In genomic region chr5:179311581-179311980, GRCh38 we compare ENCODE assay signal across 25 cellular contexts. TPM values are rescaled to one million over a fixed set of nuclear protein-coding genes. Genes with fewer than 3 reads are reported as not detected.
"Had no signal": no experiment of that assay in that cellular context is flagged by ENCODE, and none has a peak within 500 bp of the region (broad histone marks: within the 10 kb centered on the region; RNA-seq: fewer than 3 reads in every experiment).

No MANE protein-coding gene starts in this region.

- H3K4me3 Mint-ChIP-seq: activated B cell treated with CpG ODN at 0.5 μM for 24 hours; activated CD4-positive, alpha-beta T cell treated with anti-CD3 and anti-CD28 coated beads for 36 hours; activated naive CD8-positive, alpha-beta T cell treated with anti-CD3 and anti-CD28 coated beads for 36 hours; activated T-helper 1 cell treated with anti-CD3 and anti-CD28 coated beads, Interleukin-12 subunit alpha, Interleukin-12 subunit beta, Interleukin-2, Interleukin-4 antibody, amounts not matched to agents 30 ng/mL and 10 ng/mL and 1 ng/mL, durations not matched to agents 14 hours and 24 hours and 36 hours; neural crest cell; stimulated activated memory B cell treated with anti-CD40 and anti-IgM and Interleukin-4, amounts not matched to agents 10 μg/mL and 1 μg/mL and 100 μg/mL, for 72 hours; T-helper 17 cell had no signal

- H3K27me3 Mint-ChIP-seq: activated CD4-positive, alpha-beta T cell treated with anti-CD3 and anti-CD28 coated beads for 36 hours; activated naive CD8-positive, alpha-beta T cell treated with anti-CD3 and anti-CD28 coated beads for 36 hours had no signal

- H3K27ac Mint-ChIP-seq: activated B cell treated with CpG ODN at 0.5 μM for 24 hours; activated CD4-positive, alpha-beta T cell treated with anti-CD3 and anti-CD28 coated beads for 36 hours; activated naive CD8-positive, alpha-beta T cell treated with anti-CD3 and anti-CD28 coated beads for 36 hours; activated T-helper 1 cell treated with anti-CD3 and anti-CD28 coated beads, Interleukin-12 subunit alpha, Interleukin-12 subunit beta, Interleukin-2, Interleukin-4 antibody, amounts not matched to agents 30 ng/mL and 10 ng/mL and 1 ng/mL, durations not matched to agents 14 hours and 24 hours and 36 hours; stimulated activated memory B cell treated with anti-CD40 and anti-IgM and Interleukin-4, amounts not matched to agents 10 μg/mL and 1 μg/mL and 100 μg/mL, for 72 hours; T-helper 17 cell had no signal

- H3K4me1 Mint-ChIP-seq: activated B cell treated with CpG ODN at 0.5 μM for 24 hours; activated CD4-positive, alpha-beta T cell treated with anti-CD3 and anti-CD28 coated beads for 36 hours; activated naive CD8-positive, alpha-beta T cell treated with anti-CD3 and anti-CD28 coated beads for 36 hours; stimulated activated memory B cell treated with anti-CD40 and anti-IgM and Interleukin-4, amounts not matched to agents 10 μg/mL and 1 μg/mL and 100 μg/mL, for 72 hours; T-helper 17 cell had no signal

- ATAC-seq: activated CD4-positive, alpha-beta T cell treated with anti-CD3 and anti-CD28 coated beads for 36 hours; heart right ventricle; left colon; lower lobe of right lung; right cardiac atrium; stimulated activated memory B cell treated with anti-CD40 and anti-IgM and Interleukin-4, amounts not matched to agents 10 μg/mL and 1 μg/mL and 100 μg/mL, for 72 hours; T-helper 17 cell had no signal

- H3K36me3 ChIP-seq: breast epithelium, heart right ventricle, lower lobe of right lung, ovary had no signal

- H3K27ac ChIP-seq: coronary artery, epithelial cell of prostate, heart right ventricle, lower lobe of right lung, ovary had no signal

- H3K36me3 Mint-ChIP-seq: activated naive CD8-positive, alpha-beta T cell treated with anti-CD3 and anti-CD28 coated beads for 36 hours; stimulated activated memory B cell treated with anti-CD40 and anti-IgM and Interleukin-4, amounts not matched to agents 10 μg/mL and 1 μg/mL and 100 μg/mL, for 72 hours had no signal

- DNase-seq: activated B cell treated with CpG ODN at 0.5 μM for 24 hours; activated CD4-positive, alpha-beta T cell treated with anti-CD3 and anti-CD28 coated beads for 36 hours; activated CD4-positive, alpha-beta T cell treated with anti-CD3 and anti-CD28 coated beads, Interleukin-2, amount 50 U/mL, for 48 hours; activated naive CD8-positive, alpha-beta T cell treated with anti-CD3 and anti-CD28 coated beads for 36 hours; activated T-cell treated with anti-CD3 and anti-CD28 coated beads for 4 hours; islet precursor cell; left colon; lower lobe of right lung; SHP77; small intestine; stimulated activated CD4-positive, alpha-beta T cell treated with anti-CD3 and anti-CD28 coated beads, Interleukin-15, amount 100 ng/mL, for 24 hours; SW 1271; T-helper 17 cell; trophoblast cell had no signal

- H3K9me3 Mint-ChIP-seq: activated naive CD8-positive, alpha-beta T cell treated with anti-CD3 and anti-CD28 coated beads for 36 hours; activated T-helper 1 cell treated with anti-CD3 and anti-CD28 coated beads, Interleukin-12 subunit alpha, Interleukin-12 subunit beta, Interleukin-2, Interleukin-4 antibody, amounts not matched to agents 30 ng/mL and 10 ng/mL and 1 ng/mL, durations not matched to agents 14 hours and 24 hours and 36 hours had no signal

- H3K4me3 ChIP-seq: breast epithelium, coronary artery, heart right ventricle, lower lobe of right lung, ovary had no signal

- H3K27me3 ChIP-seq: breast epithelium, heart right ventricle, ovary had no signal

- H3K9me3 ChIP-seq: lower lobe of right lung, ovary had no signal

- FAIRE-seq: astrocyte, small intestine had no signal

RNA-seq across cellular contexts. Expression of gene ADAMTS2, which starts 33.7 kb away (rescaled TPM):
- total RNA-seq: activated B cell treated with CpG ODN at 0.5 μM for 24 hours; activated CD4-positive, alpha-beta T cell treated with anti-CD3 and anti-CD28 coated beads for 36 hours; activated naive CD8-positive, alpha-beta T cell treated with anti-CD3 and anti-CD28 coated beads for 36 hours; activated T-helper 1 cell treated with anti-CD3 and anti-CD28 coated beads, Interleukin-12 subunit alpha, Interleukin-12 subunit beta, Interleukin-2, Interleukin-4 antibody, amounts not matched to agents 30 ng/mL and 10 ng/mL and 1 ng/mL, durations not matched to agents 14 hours and 24 hours and 36 hours; pulmonary artery endothelial cell; T-helper 17 cell had no signal
